26 cellular contexts compared by ENCODE assay signal in the genomic region with DNA sequence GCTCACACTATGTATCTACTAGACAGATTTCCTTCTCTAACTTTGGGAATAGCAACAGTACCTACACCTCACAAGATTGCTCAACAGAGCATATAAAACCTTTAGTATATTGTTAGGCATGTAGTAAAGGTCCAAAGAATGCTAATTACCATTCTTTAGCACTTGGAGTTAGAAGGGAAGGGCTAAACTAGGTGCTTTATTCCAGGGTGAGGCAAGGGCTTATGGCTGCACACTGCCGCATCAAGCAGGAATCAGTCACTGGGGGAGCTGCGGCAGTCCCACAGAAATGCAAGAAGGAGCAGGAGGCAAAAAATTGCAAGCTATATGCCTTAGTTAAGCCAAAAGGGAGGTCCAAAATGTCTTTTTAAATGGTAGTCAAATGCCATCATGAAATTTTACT.
"Had no signal": no experiment of that assay in that cellular context is flagged by ENCODE, and none has a peak within 500 bp of the region (broad histone marks: within the 10 kb centered on the region; RNA-seq: fewer than 3 reads in every experiment).

No MANE protein-coding gene starts in this region.

- H3K9me3 ChIP-seq: adrenal gland had no signal

- H3K27ac ChIP-seq: adrenal gland, VCaP had no signal

- H3K27ac Mint-ChIP-seq: activated CD4-positive, alpha-beta memory T cell treated with anti-CD3 and anti-CD28 coated beads, Interleukin-2, amount 10 ng/mL, durations not matched to agents 7 days and 5 days; activated CD4-positive, alpha-beta T cell treated with anti-CD3 and anti-CD28 coated beads for 36 hours; activated naive CD8-positive, alpha-beta T cell treated with anti-CD3 and anti-CD28 coated beads, Interleukin-2, amount 10 ng/mL, durations not matched to agents 7 days and 5 days; activated T-cell treated with anti-CD3 and anti-CD28 coated beads, Interleukin-2, amount 50 U/mL, for 72 hours; activated T-helper 2 cell treated with anti-CD3 and anti-CD28 coated beads, Interferon-gamma antibody, Interleukin-2, Interleukin-4, amounts not matched to agents 10 μg/mL and 5 μg/mL and 100 μg/mL, durations not matched to agents 14 hours and 24 hours and 36 hours; T-cell had no signal

- H3K27me3 Mint-ChIP-seq: activated CD4-positive, alpha-beta memory T cell treated with anti-CD3 and anti-CD28 coated beads, Interleukin-2, amount 10 ng/mL, durations not matched to agents 7 days and 5 days; activated CD4-positive, alpha-beta T cell treated with anti-CD3 and anti-CD28 coated beads for 36 hours; activated naive CD8-positive, alpha-beta T cell treated with anti-CD3 and anti-CD28 coated beads, Interleukin-2, amount 10 ng/mL, durations not matched to agents 7 days and 5 days; T-cell had no signal

- H3K4me3 Mint-ChIP-seq: activated CD4-positive, alpha-beta memory T cell treated with anti-CD3 and anti-CD28 coated beads, Interleukin-2, amount 10 ng/mL, durations not matched to agents 7 days and 5 days; activated CD4-positive, alpha-beta T cell treated with anti-CD3 and anti-CD28 coated beads for 36 hours; activated naive CD8-positive, alpha-beta T cell treated with anti-CD3 and anti-CD28 coated beads, Interleukin-2, amount 10 ng/mL, durations not matched to agents 7 days and 5 days; activated T-cell treated with anti-CD3 and anti-CD28 coated beads, Interleukin-2, amount 50 U/mL, for 72 hours; T-cell had no signal

- ATAC-seq: activated CD4-positive, alpha-beta T cell treated with anti-CD3 and anti-CD28 coated beads for 36 hours; activated T-cell treated with anti-CD3 and anti-CD28 coated beads, Interleukin-2, amount 50 U/mL, for 72 hours; T-cell had no signal

- H3K36me3 ChIP-seq: adrenal gland had no signal

- H3K27me3 ChIP-seq: adrenal gland had no signal

- H3K4me3 ChIP-seq: adrenal gland had no signal

- H3K9me3 Mint-ChIP-seq: activated CD4-positive, alpha-beta memory T cell treated with anti-CD3 and anti-CD28 coated beads, Interleukin-2, amount 10 ng/mL, durations not matched to agents 7 days and 5 days; T-cell had no signal

- DNase-seq: activated CD4-positive, alpha-beta memory T cell treated with anti-CD3 and anti-CD28 coated beads, Interleukin-2, amount 10 ng/mL, durations not matched to agents 7 days and 5 days; activated CD4-positive, alpha-beta T cell treated with anti-CD3 and anti-CD28 coated beads for 36 hours; activated CD4-positive, alpha-beta T cell treated with anti-CD3 and anti-CD28 coated beads, Interleukin-2, amount 50 U/mL, for 1 hour; activated CD4-positive, CD25-positive, alpha-beta regulatory T cell; activated naive CD4-positive, alpha-beta T cell treated with anti-CD3 and anti-CD28 coated beads, Interleukin-2, amount 50 U/mL, for 16 hours; activated naive CD8-positive, alpha-beta T cell treated with anti-CD3 and anti-CD28 coated beads, Interleukin-2, amount 10 ng/mL, durations not matched to agents 7 days and 5 days; activated T-cell treated with anti-CD3 and anti-CD28 coated beads for 4 hours; activated T-cell treated with anti-CD3 and anti-CD28 coated beads, Interleukin-2, amount 50 U/mL, for 72 hours; adrenal gland; anterior cingulate cortex; NCI-H1105 treated with DMSO at 0.1 percent for 48 hours; NCI-H1436 treated with DMSO at 0.1 percent for 48 hours; NCI-H187; NCI-H2081 treated with DMSO at 0.1 percent for 48 hours; NCI-H446 treated with DMSO at 0.1 percent for 48 hours; NCI-H526; NCI-H774; OCI-M1; SIG-M5; T-cell; T-helper 2 cell; T1000 had no signal

- FAIRE-seq: RCC 7860, TTC549 had no signal
